In the genomic region with DNA sequence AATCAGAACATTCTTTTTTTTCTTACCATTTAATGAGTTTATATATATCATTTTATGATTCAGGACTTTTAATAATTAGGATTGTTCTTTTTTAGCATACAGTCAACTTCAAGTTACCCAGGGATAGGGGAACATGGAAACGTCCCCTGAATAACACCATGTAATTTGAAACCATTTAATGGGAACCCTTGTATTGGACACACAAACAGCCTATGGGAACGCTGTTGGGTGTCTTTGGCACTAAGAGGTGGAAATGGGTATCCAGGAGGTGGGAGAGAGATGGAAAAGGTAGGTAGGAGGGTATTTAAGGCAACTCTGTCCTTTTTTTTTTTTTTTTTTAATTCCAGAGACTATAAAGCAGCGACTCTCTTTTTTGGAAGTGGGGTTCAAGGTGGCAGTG, we compare ENCODE assay signal across 1 cellular context.
TF ChIP-seq lines count a peak whose summit lies in the region.

No MANE protein-coding gene starts in this region.

TF ChIP-seq in H1, 55 proteins besides CTCF, POLR2A, EP300 and RAD21:
- TF ChIP-seq ZNF274 (IDR thresholded peaks at IDR 0.05; ENCODE audit: borderline replicate concordance, extremely low read depth, low read length), result no peak
- TF ChIP-seq RFX5 (IDR thresholded peaks at IDR 0.05; ENCODE audit: borderline replicate concordance, low read depth, low read length), result no peak
- no peak for TF ChIP-seq HDAC2 (IDR thresholded peaks at IDR 0.05; ENCODE audit: borderline replicate concordance in 1 of 2, low read depth in 2 of 2, low read length in 2 of 2)
- TF ChIP-seq CBX5 (IDR thresholded peaks at IDR 0.05; ENCODE audit: low read depth, low read length), result no peak
- no peak for TF ChIP-seq SP2 (IDR thresholded peaks at IDR 0.05; ENCODE audit: low read length)
- no peak for TF ChIP-seq USF2 (IDR thresholded peaks at IDR 0.05; ENCODE audit: low read length)
- TF ChIP-seq NANOG (IDR thresholded peaks at IDR 0.05; ENCODE audit: insufficient read depth, low read depth, low read length, poor library complexity, severe bottlenecking), result no peak
- no peak for TF ChIP-seq SAP30 (IDR thresholded peaks at IDR 0.05; ENCODE audit: insufficient read depth, insufficient replicate concordance, low read length)
